ENCODE assay signal across 1 cellular context in genomic region chr1:203076031-203076511, GRCh38.
TF ChIP-seq lines count a peak whose summit lies in the region.

No MANE protein-coding gene starts in this region.

TF ChIP-seq in H1, 55 proteins besides CTCF, POLR2A, EP300 and RAD21:
- TF ChIP-seq RBBP5 (IDR thresholded peaks at IDR 0.05; ENCODE audit: borderline replicate concordance, low read depth, low read length), result no peak
- TF ChIP-seq NANOG (IDR thresholded peaks at IDR 0.05; ENCODE audit: insufficient read depth, low read depth, low read length, poor library complexity, severe bottlenecking), result no peak
- TF ChIP-seq RFX5 (IDR thresholded peaks at IDR 0.05; ENCODE audit: borderline replicate concordance, low read depth, low read length), result no peak
- TF ChIP-seq BCL11A (IDR thresholded peaks at IDR 0.05; ENCODE audit: low read depth in 2 of 2, low read length in 2 of 2), result no peak
- TF ChIP-seq KDM1A (IDR thresholded peaks at IDR 0.05; ENCODE audit: borderline replicate concordance, low read length), result no peak
- no peak for TF ChIP-seq EGR1 (IDR thresholded peaks at IDR 0.05; ENCODE audit: borderline replicate concordance, low read depth, low read length)
- TF ChIP-seq SP4 (IDR thresholded peaks at IDR 0.05; ENCODE audit: low read length), result no peak
- peak; percentile 57 for TF ChIP-seq EZH2 (IDR thresholded peaks at IDR 0.05; ENCODE audit: low read depth, low read length, severe bottlenecking)
- no peak for TF ChIP-seq ZNF274 (IDR thresholded peaks at IDR 0.05; ENCODE audit: borderline replicate concordance, extremely low read depth, low read length)
- TF ChIP-seq SP2 (IDR thresholded peaks at IDR 0.05; ENCODE audit: low read length), result no peak
- no peak for TF ChIP-seq NRF1 (IDR thresholded peaks at IDR 0.05; ENCODE audit: low read depth, low read length)
- no peak for TF ChIP-seq SP1 (IDR thresholded peaks at IDR 0.05; ENCODE audit: low read depth, low read length)
- no peak for TF ChIP-seq ATF3 (IDR thresholded peaks at IDR 0.05; ENCODE audit: insufficient read depth, low read depth, low read length)
- TF ChIP-seq CEBPB (IDR thresholded peaks at IDR 0.05; ENCODE audit: low read depth, low read length), result no peak
- TF ChIP-seq TAF7 (optimal IDR thresholded peaks at IDR 0.05; ENCODE audit: borderline replicate concordance, low read depth, low read length), result no peak
- TF ChIP-seq PHF8 (conservative IDR thresholded peaks at IDR 0.05; ENCODE audit: low read depth, low read length), result no peak
- TF ChIP-seq, protein P1, sequence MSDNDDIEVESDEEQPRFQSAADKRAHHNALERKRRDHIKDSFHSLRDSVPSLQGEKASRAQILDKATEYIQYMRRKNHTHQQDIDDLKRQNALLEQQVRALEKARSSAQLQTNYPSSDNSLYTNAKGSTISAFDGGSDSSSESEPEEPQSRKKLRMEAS (IDR thresholded peaks at IDR 0.05), result peak; percentile 84
- no peak for TF ChIP-seq SRF (IDR thresholded peaks at IDR 0.05; ENCODE audit: low read depth, low read length)
- no peak for TF ChIP-seq SIX5 (IDR thresholded peaks at IDR 0.05; ENCODE audit: low read depth, low read length)
- no peak for TF ChIP-seq POLR2AphosphoS5 (IDR thresholded peaks at IDR 0.05; ENCODE audit: low read depth, low read length)
- TF ChIP-seq CREB1 (IDR thresholded peaks at IDR 0.05), result no peak
- TF ChIP-seq CHD7 (IDR thresholded peaks at IDR 0.05; ENCODE audit: insufficient replicate concordance, low read length), result no peak
- TF ChIP-seq, protein P2, sequence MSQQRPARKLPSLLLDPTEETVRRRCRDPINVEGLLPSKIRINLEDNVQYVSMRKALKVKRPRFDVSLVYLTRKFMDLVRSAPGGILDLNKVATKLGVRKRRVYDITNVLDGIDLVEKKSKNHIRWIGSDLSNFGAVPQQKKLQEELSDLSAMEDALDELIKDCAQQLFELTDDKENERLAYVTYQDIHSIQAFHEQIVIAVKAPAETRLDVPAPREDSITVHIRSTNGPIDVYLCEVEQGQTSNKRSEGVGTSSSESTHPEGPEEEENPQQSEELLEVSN (IDR thresholded peaks at IDR 0.05), result peak; percentile 79
- no peak for TF ChIP-seq BRCA1 (IDR thresholded peaks at IDR 0.05; ENCODE audit: low read depth, low read length)
- no peak for TF ChIP-seq CTBP2 (IDR thresholded peaks at IDR 0.05; ENCODE audit: borderline replicate concordance, insufficient read depth, insufficient read length, low read length)
- no peak for TF ChIP-seq YY1 (IDR thresholded peaks at IDR 0.05; ENCODE audit: low read depth, low read length)
- no peak for TF ChIP-seq HDAC6 (IDR thresholded peaks at IDR 0.05; ENCODE audit: low read depth, low read length)
- no peak for TF ChIP-seq GTF2F1 (IDR thresholded peaks at IDR 0.05; ENCODE audit: borderline replicate concordance, low read depth, low read length)
- TF ChIP-seq SIN3A (conservative IDR thresholded peaks at IDR 0.05 in 1 of 2, IDR thresholded peaks at IDR 0.05 in 1 of 2; ENCODE audit: low read depth in 1 of 2, low read length in 2 of 2), result no peak
- TF ChIP-seq, protein P3, sequence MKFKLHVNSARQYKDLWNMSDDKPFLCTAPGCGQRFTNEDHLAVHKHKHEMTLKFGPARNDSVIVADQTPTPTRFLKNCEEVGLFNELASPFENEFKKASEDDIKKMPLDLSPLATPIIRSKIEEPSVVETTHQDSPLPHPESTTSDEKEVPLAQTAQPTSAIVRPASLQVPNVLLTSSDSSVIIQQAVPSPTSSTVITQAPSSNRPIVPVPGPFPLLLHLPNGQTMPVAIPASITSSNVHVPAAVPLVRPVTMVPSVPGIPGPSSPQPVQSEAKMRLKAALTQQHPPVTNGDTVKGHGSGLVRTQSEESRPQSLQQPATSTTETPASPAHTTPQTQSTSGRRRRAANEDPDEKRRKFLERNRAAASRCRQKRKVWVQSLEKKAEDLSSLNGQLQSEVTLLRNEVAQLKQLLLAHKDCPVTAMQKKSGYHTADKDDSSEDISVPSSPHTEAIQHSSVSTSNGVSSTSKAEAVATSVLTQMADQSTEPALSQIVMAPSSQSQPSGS (IDR thresholded peaks at IDR 0.05; ENCODE audit: low read length), result no peak
- TF ChIP-seq SUZ12 (IDR thresholded peaks at IDR 0.05; ENCODE audit: low read length), result peak; percentile 51; the same call in 1 of the 2 replicates
- TF ChIP-seq GABPA (IDR thresholded peaks at IDR 0.05; ENCODE audit: borderline replicate concordance, insufficient read depth, low read length), result 0 out of 2 replicates have a peak, but pooled peaks have one; percentile 55
- TF ChIP-seq, protein P4, sequence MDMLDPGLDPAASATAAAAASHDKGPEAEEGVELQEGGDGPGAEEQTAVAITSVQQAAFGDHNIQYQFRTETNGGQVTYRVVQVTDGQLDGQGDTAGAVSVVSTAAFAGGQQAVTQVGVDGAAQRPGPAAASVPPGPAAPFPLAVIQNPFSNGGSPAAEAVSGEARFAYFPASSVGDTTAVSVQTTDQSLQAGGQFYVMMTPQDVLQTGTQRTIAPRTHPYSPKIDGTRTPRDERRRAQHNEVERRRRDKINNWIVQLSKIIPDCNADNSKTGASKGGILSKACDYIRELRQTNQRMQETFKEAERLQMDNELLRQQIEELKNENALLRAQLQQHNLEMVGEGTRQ (IDR thresholded peaks at IDR 0.05; ENCODE audit: low read length), result no peak
- no peak for TF ChIP-seq CHD2 (IDR thresholded peaks at IDR 0.05; ENCODE audit: low read length)
- no peak for TF ChIP-seq MAFK (IDR thresholded peaks at IDR 0.05; ENCODE audit: low read depth, low read length)
